In the genomic region with DNA sequence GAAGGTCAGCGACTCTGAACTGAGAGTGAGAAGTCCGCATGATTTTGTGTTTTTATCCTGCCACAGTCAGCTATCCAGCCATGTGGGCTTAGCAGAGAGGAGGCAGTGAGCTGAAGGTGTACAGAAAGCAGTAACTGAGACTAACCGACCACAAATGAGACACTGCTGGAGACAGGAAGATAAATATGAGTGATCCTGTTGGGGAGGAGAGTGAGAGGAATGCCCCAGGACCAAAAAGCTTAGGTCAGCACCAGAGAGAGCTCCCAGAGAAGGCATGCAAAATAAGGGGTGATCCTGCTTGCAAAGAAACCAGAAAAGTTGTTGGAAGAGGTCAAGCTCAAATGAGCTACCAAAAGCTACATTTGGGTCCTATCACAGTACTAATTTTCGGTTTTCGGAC, we compare ENCODE assay signal across 1 cellular context.
TF ChIP-seq lines count a peak whose summit lies in the region.

No MANE protein-coding gene starts in this region.

TF ChIP-seq in PFSK-1, 5 proteins besides CTCF, POLR2A, EP300 and RAD21 (continued from another document):
- TF ChIP-seq, protein P1, sequence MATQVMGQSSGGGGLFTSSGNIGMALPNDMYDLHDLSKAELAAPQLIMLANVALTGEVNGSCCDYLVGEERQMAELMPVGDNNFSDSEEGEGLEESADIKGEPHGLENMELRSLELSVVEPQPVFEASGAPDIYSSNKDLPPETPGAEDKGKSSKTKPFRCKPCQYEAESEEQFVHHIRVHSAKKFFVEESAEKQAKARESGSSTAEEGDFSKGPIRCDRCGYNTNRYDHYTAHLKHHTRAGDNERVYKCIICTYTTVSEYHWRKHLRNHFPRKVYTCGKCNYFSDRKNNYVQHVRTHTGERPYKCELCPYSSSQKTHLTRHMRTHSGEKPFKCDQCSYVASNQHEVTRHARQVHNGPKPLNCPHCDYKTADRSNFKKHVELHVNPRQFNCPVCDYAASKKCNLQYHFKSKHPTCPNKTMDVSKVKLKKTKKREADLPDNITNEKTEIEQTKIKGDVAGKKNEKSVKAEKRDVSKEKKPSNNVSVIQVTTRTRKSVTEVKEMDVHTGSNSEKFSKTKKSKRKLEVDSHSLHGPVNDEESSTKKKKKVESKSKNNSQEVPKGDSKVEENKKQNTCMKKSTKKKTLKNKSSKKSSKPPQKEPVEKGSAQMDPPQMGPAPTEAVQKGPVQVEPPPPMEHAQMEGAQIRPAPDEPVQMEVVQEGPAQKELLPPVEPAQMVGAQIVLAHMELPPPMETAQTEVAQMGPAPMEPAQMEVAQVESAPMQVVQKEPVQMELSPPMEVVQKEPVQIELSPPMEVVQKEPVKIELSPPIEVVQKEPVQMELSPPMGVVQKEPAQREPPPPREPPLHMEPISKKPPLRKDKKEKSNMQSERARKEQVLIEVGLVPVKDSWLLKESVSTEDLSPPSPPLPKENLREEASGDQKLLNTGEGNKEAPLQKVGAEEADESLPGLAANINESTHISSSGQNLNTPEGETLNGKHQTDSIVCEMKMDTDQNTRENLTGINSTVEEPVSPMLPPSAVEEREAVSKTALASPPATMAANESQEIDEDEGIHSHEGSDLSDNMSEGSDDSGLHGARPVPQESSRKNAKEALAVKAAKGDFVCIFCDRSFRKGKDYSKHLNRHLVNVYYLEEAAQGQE (IDR thresholded peaks at IDR 0.05; ENCODE audit: insufficient read depth in 1 of 2, low read depth in 2 of 2, low read length in 2 of 2): peak; percentile 29 to 86; a peak in 3 of 4 replicates
